Comparison of ENCODE assay signal across 1 cellular context in the genomic region with DNA sequence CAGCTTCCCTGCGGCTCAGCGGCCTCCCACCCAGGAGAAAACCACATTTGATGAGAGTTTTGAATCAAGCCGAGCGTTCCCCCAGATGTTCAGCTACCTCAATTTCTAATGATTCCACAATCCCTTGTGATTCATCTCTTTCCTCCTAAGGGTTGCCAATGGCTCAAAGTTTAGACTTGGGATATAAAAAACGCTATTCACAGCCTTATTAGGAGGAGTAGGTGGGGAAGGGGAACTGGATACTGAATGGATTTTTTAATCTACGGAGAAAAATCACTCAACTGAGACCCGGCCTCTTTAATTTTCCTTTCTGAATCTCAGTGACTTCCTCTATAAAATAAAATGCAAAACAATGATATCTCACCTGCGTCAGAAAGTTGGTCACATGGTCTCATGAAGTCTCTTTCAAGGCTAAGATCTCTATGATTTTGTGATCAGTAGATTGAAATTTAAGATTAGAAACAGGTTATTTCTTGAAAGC.
TF ChIP-seq lines count a peak whose summit lies in the region.

No MANE protein-coding gene starts in this region.

TF ChIP-seq in SK-N-SH treated with all-trans-retinoic acid at 6 μM for 48 hours, 23 proteins besides CTCF, POLR2A, EP300 and RAD21 (continued from another document):
- TF ChIP-seq, protein P1, sequence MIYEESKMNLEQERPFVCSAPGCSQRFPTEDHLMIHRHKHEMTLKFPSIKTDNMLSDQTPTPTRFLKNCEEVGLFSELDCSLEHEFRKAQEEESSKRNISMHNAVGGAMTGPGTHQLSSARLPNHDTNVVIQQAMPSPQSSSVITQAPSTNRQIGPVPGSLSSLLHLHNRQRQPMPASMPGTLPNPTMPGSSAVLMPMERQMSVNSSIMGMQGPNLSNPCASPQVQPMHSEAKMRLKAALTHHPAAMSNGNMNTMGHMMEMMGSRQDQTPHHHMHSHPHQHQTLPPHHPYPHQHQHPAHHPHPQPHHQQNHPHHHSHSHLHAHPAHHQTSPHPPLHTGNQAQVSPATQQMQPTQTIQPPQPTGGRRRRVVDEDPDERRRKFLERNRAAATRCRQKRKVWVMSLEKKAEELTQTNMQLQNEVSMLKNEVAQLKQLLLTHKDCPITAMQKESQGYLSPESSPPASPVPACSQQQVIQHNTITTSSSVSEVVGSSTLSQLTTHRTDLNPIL (CRISPR knock-in tag; IDR thresholded peaks at IDR 0.05; ENCODE audit: low read depth): no peak
TF ChIP-seq in SK-N-SH treated with all-trans-retinoic acid at 6 μM for 48 hours: peak in this region for 0.
